ENCODE assay signal across 2 cellular contexts in genomic region chr5:134070979-134071849, GRCh38.
TF ChIP-seq lines count a peak whose summit lies in the region.

No MANE protein-coding gene starts in this region.

TF ChIP-seq in GM12878, 131 proteins besides CTCF, POLR2A, EP300 and RAD21 (continued from another document and continues in another):
- TF ChIP-seq RCOR1 (conservative IDR thresholded peaks at IDR 0.05; ENCODE audit: low read depth, low read length) (0 out of 2 replicates have a peak, but pooled peaks have one; percentile 26), LARP7 (IDR thresholded peaks at IDR 0.05) (peak; percentile 84), SIX5 (IDR thresholded peaks at IDR 0.05; ENCODE audit: low read depth, low read length, severe bottlenecking) (no peak), RELB (IDR thresholded peaks at IDR 0.05; ENCODE audit: low read depth) (peak; percentile 93), ZBED1 (IDR thresholded peaks at IDR 0.05; ENCODE audit: borderline replicate concordance) (peak; percentile 73; the same call in 1 of the 2 replicates), CHD4 (IDR thresholded peaks at IDR 0.05) (no peak), ZBTB4 (CRISPR knock-in tag; IDR thresholded peaks at IDR 0.05) (no peak), HSF1 (IDR thresholded peaks at IDR 0.05; ENCODE audit: low read depth, low read length) (no peak), NR2C2 (IDR thresholded peaks at IDR 0.05; ENCODE audit: borderline replicate concordance, control insufficient read depth, insufficient read length, low read depth) (no peak), POLR2AphosphoS2 (IDR thresholded peaks at IDR 0.05; ENCODE audit: low read depth, low read length) (no peak), CBX5 (IDR thresholded peaks at IDR 0.05; ENCODE audit: low read depth) (no peak), ZNF622 (IDR thresholded peaks at IDR 0.05) (no peak), ZNF207 (IDR thresholded peaks at IDR 0.05; ENCODE audit: borderline replicate concordance) (peak; percentile 39; the same call in 1 of the 2 replicates), TCF12 (IDR thresholded peaks at IDR 0.05; ENCODE audit: low read depth, low read length) (0 out of 2 replicates have a peak, but pooled peaks have one; percentile 44), RAD51 (IDR thresholded peaks at IDR 0.05) (no peak), ZNF592 (IDR thresholded peaks at IDR 0.05) (no peak)

TF ChIP-seq in HepG2, 621 proteins besides CTCF, POLR2A, EP300 and RAD21 (continued from another document and continues in another):
- TF ChIP-seq KDM5B (CRISPR knock-in tag; IDR thresholded peaks at IDR 0.05; ENCODE audit: borderline replicate concordance) = peak; percentile 77; the same call in 1 of the 2 replicates
- TF ChIP-seq ZNF766 (CRISPR knock-in tag; IDR thresholded peaks at IDR 0.05; ENCODE audit: borderline replicate concordance) = peak; percentile 42; the same call in 1 of the 2 replicates
- TF ChIP-seq HOMEZ (CRISPR knock-in tag; IDR thresholded peaks at IDR 0.05; ENCODE audit: low read depth) = no peak
- TF ChIP-seq ZNF816 (CRISPR knock-in tag; IDR thresholded peaks at IDR 0.05; ENCODE audit: borderline replicate concordance) = no peak
- TF ChIP-seq ZHX2 (IDR thresholded peaks at IDR 0.05; ENCODE audit: low read depth) = 0 out of 2 replicates have a peak, but pooled peaks have one; percentile 46
- TF ChIP-seq ZHX2 (CRISPR knock-in tag; IDR thresholded peaks at IDR 0.05; ENCODE audit: borderline replicate concordance) = no peak
- peak; percentile 86; the same call in 1 of the 2 replicates for TF ChIP-seq CBX5 (CRISPR knock-in tag; IDR thresholded peaks at IDR 0.05; ENCODE audit: borderline replicate concordance)
- TF ChIP-seq ZNF749 (CRISPR knock-in tag; IDR thresholded peaks at IDR 0.05; ENCODE audit: borderline replicate concordance) = no peak; the same call in 1 of the 2 replicates
- TF ChIP-seq SOX6 (IDR thresholded peaks at IDR 0.05) = no peak
- peak; percentile 91 for TF ChIP-seq SOX6 (CRISPR knock-in tag; IDR thresholded peaks at IDR 0.05)
- peak; percentile 84; the same call in 1 of the 2 replicates for TF ChIP-seq NCOA2 (CRISPR knock-in tag; IDR thresholded peaks at IDR 0.05)
- no peak for TF ChIP-seq JUN (CRISPR knock-in tag; IDR thresholded peaks at IDR 0.05)
- TF ChIP-seq CCAR2 (optimal IDR thresholded peaks at IDR 0.05; ENCODE audit: low read depth, low read length) = no peak
- peak; percentile 81 for TF ChIP-seq HNRNPLL (IDR thresholded peaks at IDR 0.05; ENCODE audit: low read depth, low read length, poor library complexity, severe bottlenecking)
- TF ChIP-seq SP4 (CRISPR knock-in tag; IDR thresholded peaks at IDR 0.05) = 0 out of 2 replicates have a peak, but pooled peaks have one; percentile 71
- no peak for TF ChIP-seq ZNF513 (CRISPR knock-in tag; conservative IDR thresholded peaks at IDR 0.05)
- peak; percentile 67 for TF ChIP-seq NR2C2 (CRISPR knock-in tag; IDR thresholded peaks at IDR 0.05; ENCODE audit: borderline replicate concordance)
- no peak for TF ChIP-seq ZNF446 (CRISPR knock-in tag; IDR thresholded peaks at IDR 0.05)
- no peak for TF ChIP-seq ZNF431 (CRISPR knock-in tag; IDR thresholded peaks at IDR 0.05; ENCODE audit: borderline replicate concordance, low read depth)
- TF ChIP-seq ZBTB44 (CRISPR knock-in tag; IDR thresholded peaks at IDR 0.05) = no peak
- no peak for TF ChIP-seq ZNF670 (CRISPR knock-in tag; IDR thresholded peaks at IDR 0.05; ENCODE audit: borderline replicate concordance)
- TF ChIP-seq FOXK2 (IDR thresholded peaks at IDR 0.05) = no peak
- peak; percentile 91 for TF ChIP-seq PTBP1 (IDR thresholded peaks at IDR 0.05; ENCODE audit: low read depth, low read length, poor library complexity, severe bottlenecking)
- no peak for TF ChIP-seq ZNF510 (CRISPR knock-in tag; IDR thresholded peaks at IDR 0.05; ENCODE audit: low read depth)
- peak; percentile 68; the same call in 1 of the 2 replicates for TF ChIP-seq ZNF563 (CRISPR knock-in tag; IDR thresholded peaks at IDR 0.05)
- TF ChIP-seq HINFP (CRISPR knock-in tag; IDR thresholded peaks at IDR 0.05; ENCODE audit: low read depth) = no peak
- TF ChIP-seq SMYD3 (CRISPR knock-in tag; IDR thresholded peaks at IDR 0.05) = no peak; the same call in 1 of the 2 replicates
- TF ChIP-seq DMAP1 (CRISPR knock-in tag; IDR thresholded peaks at IDR 0.05) = peak; percentile 83
- 0 out of 2 replicates have a peak, but pooled peaks have one; percentile 46 for TF ChIP-seq STAT5B (CRISPR knock-in tag; IDR thresholded peaks at IDR 0.05)
- peak; percentile 71 for TF ChIP-seq TEAD3 (CRISPR knock-in tag; optimal IDR thresholded peaks at IDR 0.05; ENCODE audit: borderline replicate concordance)
- TF ChIP-seq ZIK1 (CRISPR knock-in tag; IDR thresholded peaks at IDR 0.05; ENCODE audit: borderline replicate concordance, low read depth) = peak; percentile 87; the same call in 1 of the 2 replicates
- TF ChIP-seq SAP130 (CRISPR knock-in tag; IDR thresholded peaks at IDR 0.05; ENCODE audit: low read depth) = peak; percentile 81
- no peak for TF ChIP-seq TEAD2 (CRISPR knock-in tag; IDR thresholded peaks at IDR 0.05)
- TF ChIP-seq THAP9 (CRISPR knock-in tag; IDR thresholded peaks at IDR 0.05; ENCODE audit: borderline replicate concordance) = 0 out of 2 replicates have a peak, but pooled peaks have one; percentile 67
- TF ChIP-seq BHLHE40 (IDR thresholded peaks at IDR 0.05; ENCODE audit: low read length) = 0 out of 2 replicates have a peak, but pooled peaks have one; percentile 16
- no peak; the same call in 1 of the 2 replicates for TF ChIP-seq IRX3 (CRISPR knock-in tag; IDR thresholded peaks at IDR 0.05; ENCODE audit: borderline replicate concordance, low read depth)
- no peak for TF ChIP-seq ADNP (CRISPR knock-in tag; IDR thresholded peaks at IDR 0.05)
- peak; percentile 65; the same call in 1 of the 2 replicates for TF ChIP-seq ZNF580 (CRISPR knock-in tag; IDR thresholded peaks at IDR 0.05; ENCODE audit: borderline replicate concordance, low read depth)
- TF ChIP-seq TOE1 (CRISPR knock-in tag; IDR thresholded peaks at IDR 0.05) = no peak
- no peak for TF ChIP-seq ZNF660 (CRISPR knock-in tag; IDR thresholded peaks at IDR 0.05; ENCODE audit: borderline replicate concordance, low read depth)
- no peak for TF ChIP-seq IKZF1 (IDR thresholded peaks at IDR 0.05)
- peak; percentile 30; the same call in 1 of the 2 replicates for TF ChIP-seq ZNF83 (CRISPR knock-in tag; IDR thresholded peaks at IDR 0.05; ENCODE audit: borderline replicate concordance)
